Comparison of ENCODE assay signal across 8 cellular contexts in genomic region chr21:29376556-29376955, GRCh38.
A peak's percentile ranks its signal among the peaks of the same experiment; 100 is the strongest.
DNase-seq lines count a peak whose midpoint lies in the region; ATAC-seq and TF ChIP-seq lines count a peak whose summit lies in the region.

No MANE protein-coding gene starts in this region.

- H3K4me3 ChIP-seq in A673 (ENCODE audit: low read depth, low read length, poor library complexity, severe bottlenecking) (no peak overlapping the region), right cardiac atrium (ENCODE audit: low read length) (no peak overlapping the region)

- H3K4me1 ChIP-seq in A673 (ENCODE audit: insufficient read depth, low read length, poor library complexity, severe bottlenecking) = no peaks in the 10 kb centered on the region
- no peaks in the 10 kb centered on the region for H3K4me1 ChIP-seq in right cardiac atrium (ENCODE audit: control insufficient read depth, insufficient read depth, low read length)

- H3K27ac ChIP-seq in A673 (ENCODE audit: low read depth, low read length, poor library complexity, severe bottlenecking) (no peak overlapping the region), right cardiac atrium (ENCODE audit: low read length) (no peak overlapping the region)

- POLR2A ChIA-PET in A673 (lab: Charles Lee; ENCODE audit: low non-redundant PET) = interaction anchor here (0.6 to 0.7 kb wide), 2 partner anchors 77 to 324 kb away, joined by 4 to 5 read pairs; no protein-coding TSS in a partner anchor

- H3K27me3 ChIP-seq in A673 (replicated peaks; ENCODE audit: insufficient read depth, low read depth, low read length, poor library complexity) (no peaks in the 10 kb centered on the region), right cardiac atrium (ENCODE audit: control insufficient read depth, insufficient read depth) (no peaks in the 10 kb centered on the region)

- no TSS peak for BruUV-seq in A673 (replicated peaks; lab: Mats Ljungman, UMichigan)

- CTCF ChIA-PET in A673 (lab: Charles Lee) = interaction anchor here (0.5 to 1.7 kb wide), 10 partner anchors 10 to 473 kb away, joined by 3 to 11 read pairs (median 4); no protein-coding TSS in a partner anchor

- ATAC-seq in HG02759 (IDR thresholded peaks at IDR 0.05; ENCODE audit: unreplicated experiment) (peak; percentile 80), right cardiac atrium (peak in 1 of 2 donors; percentile 64), GM21360 (IDR thresholded peaks at IDR 0.05; ENCODE audit: unreplicated experiment) (no peak)

- WGBS in right cardiac atrium = 55% methylated on average over 3 of the region's 3 CpGs

- peak; percentile 88 for DNase-seq in A673 (ENCODE audit: low spot score)
- peak; percentile 62 for DNase-seq in OCI-M1 (lab: John Stamatoyannopoulos, UW)
- peak; percentile 8 to 11 for DNase-seq in activated T-helper 1 cell treated with anti-CD3 and anti-CD28 coated beads, Interleukin-2, amount 50 U/mL, for 16 hours (ENCODE audit: low read depth in 1 of 2, low spot score in 1 of 2)
- DNase-seq in right cardiac atrium = peak; percentile 53 to 79 (median 54)
- peak; percentile 53 for DNase-seq in stimulated activated CD4-positive, alpha-beta T cell treated with anti-CD3 and anti-CD28 coated beads, Interleukin-4, amount 100 ng/mL, for 24 hours

- H3K36me3 ChIP-seq in A673 (ENCODE audit: insufficient read depth, low read length, poor library complexity, severe bottlenecking) = no peaks in the 10 kb centered on the region

- H3K9me3 ChIP-seq in A673 (ENCODE audit: low read depth, low read length, poor library complexity, severe bottlenecking) (no peaks in the 10 kb centered on the region), right cardiac atrium (ENCODE audit: control insufficient read depth, low read length) (no peaks in the 10 kb centered on the region)

- intact Hi-C loops in A673 (cut with micrococcal nuclease; ENCODE audit: unreplicated experiment) (loop anchor here (1.0 to 5.0 kb wide), 2 partner anchors 286 to 471 kb away; no protein-coding TSS in a partner anchor), right cardiac atrium (cut with DNase I) (loop anchor here in 1 of 4 donors (5.0 kb wide), 1 partner anchor 284 kb away; no protein-coding TSS in a partner anchor)

- TF ChIP-seq CTCF in A673 (conservative IDR thresholded peaks at IDR 0.05; ENCODE audit: low read depth, low read length) (peak; percentile 81), GM12872 (IDR thresholded peaks at IDR 0.05; ENCODE audit: insufficient read depth, low read depth, low read length) (peak; percentile 74)

Comparison
In these comparisons a context has a peak if more than half of its experiments do, and no peak if none do; other contexts are left out.
1. DNase-seq: peak in every context shown above with its lines; median percentile 88 in A673; 62 in OCI-M1; 54 in right cardiac atrium; 53 in stimulated activated CD4-positive, alpha-beta T cell treated with anti-CD3 and anti-CD28 coated beads, Interleukin-4, amount 100 ng/mL, for 24 hours; 10 in activated T-helper 1 cell treated with anti-CD3 and anti-CD28 coated beads, Interleukin-2, amount 50 U/mL, for 16 hours.